ENCODE assay signal across 8 cellular contexts in the genomic region with DNA sequence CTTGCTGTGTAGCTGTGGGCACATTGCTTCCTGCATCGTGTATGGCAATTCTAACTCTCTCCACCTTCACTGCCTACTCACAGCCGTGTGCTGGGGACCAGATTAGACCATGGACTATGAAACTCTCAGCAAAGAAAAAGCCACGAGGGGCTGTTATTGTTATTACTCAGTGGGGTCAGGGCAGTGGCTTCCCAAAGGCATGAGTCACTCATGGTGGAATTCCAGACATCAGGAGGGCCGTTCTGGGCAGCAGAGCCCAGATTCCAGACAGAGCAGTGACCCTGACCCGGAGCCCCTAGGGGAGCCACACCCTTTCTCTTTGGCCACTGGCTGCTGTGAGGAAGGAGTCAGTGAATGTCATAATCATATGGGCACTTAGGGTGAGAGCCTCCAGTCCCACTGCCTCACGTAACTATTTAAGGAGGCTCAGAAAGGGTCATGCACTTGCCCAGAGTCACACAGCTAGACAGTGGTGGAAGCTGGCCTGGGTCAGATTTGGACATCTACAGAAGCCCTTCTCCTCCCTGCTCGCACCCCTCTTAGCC. TPM values are rescaled to one million over a fixed set of nuclear protein-coding genes. Genes with fewer than 3 reads are reported as not detected.
DNase-seq lines count a peak whose midpoint lies in the region; ATAC-seq and TF ChIP-seq lines count a peak whose summit lies in the region.

No MANE protein-coding gene starts in this region.

- TF ChIP-seq CTCF in suprapubic skin (IDR thresholded peaks at IDR 0.05), result no peak

- no peaks in the 10 kb centered on the region for H3K36me3 ChIP-seq in suprapubic skin

- no peak for TF ChIP-seq EP300 in suprapubic skin (IDR thresholded peaks at IDR 0.05)

- peak overlapping the region; percentile 86 for H3K27ac ChIP-seq in suprapubic skin

- no peaks in the 10 kb centered on the region for H3K27me3 ChIP-seq in suprapubic skin

- peak; percentile 99 for DNase-seq in HS-27A (ENCODE audit: low read depth)
- DNase-seq in brain pericyte (ENCODE audit: low read depth, low spot score), result peak; percentile 86
- peak; percentile 61 for DNase-seq in iPS-NIHi7 (ENCODE audit: extremely low spot score)
- DNase-seq in suprapubic skin (ENCODE audit: low spot score in 2 of 2), result peak; percentile 89 to 91
- DNase-seq in NCI-H2227 (lab: John Stamatoyannopoulos, UW; ENCODE audit: unreplicated experiment), result no peak
- DNase-seq in SHP77 (lab: John Stamatoyannopoulos, UW), result no peak

- H3K4me1 ChIP-seq in suprapubic skin, result peaks cover 52% of the 10 kb centered on the region

- no peak for TF ChIP-seq POLR2A in suprapubic skin (IDR thresholded peaks at IDR 0.05)

- WGBS in suprapubic skin, result 30% methylated on average over 6 of the region's 7 CpGs

- ATAC-seq in HG02870 (IDR thresholded peaks at IDR 0.05; ENCODE audit: unreplicated experiment) (no peak), GM19397 (IDR thresholded peaks at IDR 0.05; ENCODE audit: unreplicated experiment) (no peak)

- no peaks in the 10 kb centered on the region for H3K9me3 ChIP-seq in suprapubic skin

- no peak overlapping the region for H3K4me3 ChIP-seq in suprapubic skin

RNA-seq across cellular contexts. Expression of gene CCN5, which starts 22.2 kb away (rescaled TPM):
- total RNA-seq in suprapubic skin, result 100 to 1,000 TPM in 2 of 4 donors, 10 to 100 TPM in 2; 40.1 to 137 (median 87.9) TPM

RNA-seq across cellular contexts. Expression of gene ADA, which starts 41.5 kb away (rescaled TPM):
- 1 to 10 TPM; 4.1 to 9.4 (median 7.8) TPM for total RNA-seq in suprapubic skin

RNA-seq across cellular contexts. Expression of gene KCNK15, which starts 52.7 kb away (rescaled TPM):
- 1 to 10 TPM in 3 of 4 donors, under 1 TPM in 1; 0.57 to 1.9 (median 1.4) TPM for total RNA-seq in suprapubic skin

Comparison
In these comparisons a context has a peak if more than half of its experiments do, and no peak if none do; other contexts are left out.
1. DNase-seq: peak in HS-27A (single experiment), brain pericyte (single experiment), iPS-NIHi7 (single experiment) and suprapubic skin (2 of 2); none in NCI-H2227 (single experiment) and SHP77 (0 of 2).